ENCODE assay signal across 8 cellular contexts in genomic region chr19:4059931-4060620, GRCh38. TPM values are rescaled to one million over a fixed set of nuclear protein-coding genes. Genes with fewer than 3 reads are reported as not detected.
DNase-seq lines count a peak whose midpoint lies in the region; ATAC-seq and TF ChIP-seq lines count a peak whose summit lies in the region.

No MANE protein-coding gene starts in this region.

- H3K9me3 ChIP-seq in stomach, result no peaks in the 10 kb centered on the region

- TF ChIP-seq POLR2A in stomach (IDR thresholded peaks at IDR 0.05), result no peak

- H3K36me3 Mint-ChIP-seq in activated naive CD8-positive, alpha-beta T cell, result no peaks in the 10 kb centered on the region

- H3K27ac ChIP-seq in layer of hippocampus (ENCODE audit: low read depth, low read length) (peak overlapping the region; percentile 98), stomach (peak overlapping the region; percentile 95 to 100 (median 98))

- H3K4me3 Mint-ChIP-seq in activated naive CD8-positive, alpha-beta T cell, result peak overlapping the region; percentile 62

- no peak for TF ChIP-seq EP300 in stomach (IDR thresholded peaks at IDR 0.05)

- no peaks in the 10 kb centered on the region for H3K9me3 Mint-ChIP-seq in activated naive CD8-positive, alpha-beta T cell (ENCODE audit: low read depth)

- TF ChIP-seq CTCF in stomach (IDR thresholded peaks at IDR 0.05), result no peak

- H3K27me3 Mint-ChIP-seq in activated naive CD8-positive, alpha-beta T cell, result no peaks in the 10 kb centered on the region

- no peak for ATAC-seq in HG03432 (IDR thresholded peaks at IDR 0.05; ENCODE audit: unreplicated experiment)

- WGBS in stomach, 5 donors, result 17 to 35% (median 27%) methylated on average over 10 to 39 of the region's 39 CpGs

- peaks cover 66 to 88% (median 79%) of the 10 kb centered on the region in 4 donors for H3K4me1 ChIP-seq in stomach

- peak; percentile 30 for DNase-seq in activated T-cell treated with anti-CD3 and anti-CD28 coated beads for 1 hour (ENCODE audit: low read depth)
- no peak for DNase-seq in activated T-cell treated with anti-CD3 and anti-CD28 coated beads for 4 hours
- peak; percentile 73 for DNase-seq in stomach
- DNase-seq in kidney tubule cell (ENCODE audit: low spot score), result no peak
- no peak for DNase-seq in NCI-H1417 (lab: John Stamatoyannopoulos, UW)

- intact Hi-C loops in stomach (cut with DNase I; ENCODE audit: low total_unique reads), result loop anchor here (10.0 kb wide), 1 partner anchor 55 kb away; the partner anchor contains the start of gene PIAS4

- H3K36me3 ChIP-seq in stomach, result peaks cover 2 to 38% (median 18%) of the 10 kb centered on the region in 4 donors

- H3K4me1 Mint-ChIP-seq in activated naive CD8-positive, alpha-beta T cell (ENCODE audit: low read depth), result peaks cover 28% of the 10 kb centered on the region

- peak overlapping the region; percentile 38 to 100 (median 92) for H3K4me3 ChIP-seq in stomach

- no peaks in the 10 kb centered on the region for H3K27me3 ChIP-seq in layer of hippocampus (ENCODE audit: control insufficient read depth, insufficient read depth, low read length)
- H3K27me3 ChIP-seq in stomach, result no peaks in the 10 kb centered on the region

- peak overlapping the region; percentile 85 for H3K27ac Mint-ChIP-seq in activated naive CD8-positive, alpha-beta T cell

RNA-seq across cellular contexts. Expression of gene ZBTB7A, which starts 6.6 kb away (rescaled TPM):
- total RNA-seq in stomach, result 100 to 1,000 TPM in 2 of 5 donors, 10 to 100 TPM in 3; 11.2 to 274 (median 66.8) TPM
- polyA plus RNA-seq in stomach, result 10 to 100 TPM in 2 of 3 donors, 1 to 10 TPM in 1; 8.0 to 14.4 (median 12.0) TPM

RNA-seq across cellular contexts. Expression of gene PIAS4, which starts 52.5 kb away (rescaled TPM):
- 10 to 100 TPM in 4 of 5 donors, 1 to 10 TPM in 1; 9.3 to 93.6 (median 37.5) TPM for total RNA-seq in stomach
- polyA plus RNA-seq in stomach, result 10 to 100 TPM in 1 of 3 donors, 1 to 10 TPM in 2; 6.6 to 14.8 (median 9.3) TPM

Comparison
In these comparisons a context has a peak if more than half of its experiments do, and no peak if none do; other contexts are left out.
1. DNase-seq: peak in activated T-cell treated with anti-CD3 and anti-CD28 coated beads for 1 hour (single experiment) and stomach (single experiment); none in activated T-cell treated with anti-CD3 and anti-CD28 coated beads for 4 hours (single experiment), kidney tubule cell (single experiment) and NCI-H1417 (0 of 3).